ENCODE assay signal across 24 cellular contexts in the genomic region with DNA sequence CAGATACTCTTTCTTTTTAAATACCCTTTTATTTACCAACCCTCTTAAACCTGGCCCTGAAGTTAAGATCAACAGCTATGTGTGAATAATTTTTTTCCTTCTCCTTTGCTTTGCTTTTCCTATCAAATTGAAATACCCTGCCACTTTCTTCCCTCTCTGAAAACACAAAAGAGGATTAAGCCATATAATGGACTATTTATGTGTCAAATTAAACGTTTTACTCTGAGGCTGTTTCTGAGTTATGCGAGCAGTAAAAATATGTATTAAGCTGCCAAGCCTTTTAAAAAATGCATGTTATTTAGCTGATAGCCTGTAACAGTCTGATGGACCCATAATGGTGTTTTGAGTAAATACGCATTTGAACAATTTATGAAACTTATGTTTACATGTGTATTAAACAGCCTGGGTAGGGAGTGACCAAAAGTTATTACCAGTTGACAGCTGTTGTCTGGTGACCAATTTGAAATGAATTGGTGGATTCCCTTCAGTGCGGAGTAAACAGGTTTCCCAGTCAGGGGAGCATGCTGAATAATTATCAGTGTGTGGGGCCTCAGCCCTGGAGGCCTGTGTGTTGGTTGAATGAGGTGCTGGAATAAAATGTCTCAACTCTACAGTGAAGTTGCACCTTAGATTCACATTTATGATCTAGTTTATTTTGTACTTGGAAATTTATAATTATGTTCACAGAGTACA.
DNase-seq lines count a peak whose midpoint lies in the region; TF ChIP-seq lines count a peak whose summit lies in the region.
"Had no signal": no experiment of that assay in that cellular context is flagged by ENCODE, and none has a peak within 500 bp of the region (broad histone marks: within the 10 kb centered on the region; RNA-seq: fewer than 3 reads in every experiment).

No MANE protein-coding gene starts in this region.

- H3K36me3 Mint-ChIP-seq in nephron (ENCODE audit: low read depth), result no peaks in the 10 kb centered on the region
- H3K36me3 Mint-ChIP-seq: stimulated activated memory B cell treated with anti-CD40 and anti-IgM and Interleukin-4, amounts not matched to agents 10 μg/mL and 1 μg/mL and 100 μg/mL, for 72 hours; WTC11 had no signal

- no peak overlapping the region for H3K4me3 ChIP-seq in HAP-1
- H3K4me3 ChIP-seq: esophagus squamous epithelium, left lung, suprapubic skin had no signal

- peak overlapping the region in 2 of 3 experiments; percentile 5 for H3K27ac Mint-ChIP-seq in nephron
- H3K27ac Mint-ChIP-seq: stimulated activated memory B cell treated with anti-CD40 and anti-IgM and Interleukin-4, amounts not matched to agents 10 μg/mL and 1 μg/mL and 100 μg/mL, for 72 hours; WTC11 had no signal

- H3K27me3 ChIP-seq in HAP-1 (ENCODE audit: low read depth), result no peaks in the 10 kb centered on the region
- H3K27me3 ChIP-seq: esophagus squamous epithelium, left lung, neutrophil, suprapubic skin had no signal

- DNase-seq in HAP-1 (ENCODE audit: low spot score in 2 of 2) (peak; percentile 44 to 77), NCI-H146 (lab: John Stamatoyannopoulos, UW) (peak; percentile 64), NCI-H748 (lab: John Stamatoyannopoulos, UW; ENCODE audit: unreplicated experiment) (peak; percentile 79), midbrain (lab: John Stamatoyannopoulos, UW) (no peak), hypothalamus (lab: John Stamatoyannopoulos, UW) (no peak)
- no peak for DNase-seq in activated CD4-positive, alpha-beta T cell treated with anti-CD3 and anti-CD28 coated beads for 48 hours
- DNase-seq: activated naive CD4-positive, alpha-beta T cell treated with Interleukin-2 at 50 U/mL for 16 hours; C1 segment of cervical spinal cord; Calu3; dermis blood vessel endothelial cell; esophagus squamous epithelium; IMR-90; left lung; mesendoderm; NCI-H2171 treated with DMSO at 0.1 percent for 48 hours; Right ventricle myocardium superior; stimulated activated CD4-positive, alpha-beta T cell treated with anti-CD3 and anti-CD28 coated beads, Interleukin-4, amount 100 ng/mL, for 4 hours; SW 1271; T1000 had no signal

- in situ Hi-C loops in HAP-1 (cut with MboI; ENCODE audit: low sequenced_read_pairs), result no loop called here

- H3K36me3 ChIP-seq in HAP-1 (replicated peaks), result no peaks in the 10 kb centered on the region
- H3K36me3 ChIP-seq: esophagus squamous epithelium, left lung, neutrophil, suprapubic skin had no signal

- H3K4me1 ChIP-seq in HAP-1, result peaks cover 31% of the 10 kb centered on the region
- H3K4me1 ChIP-seq: esophagus squamous epithelium, left lung had no signal

- H3K9me3 ChIP-seq in HAP-1, result no peaks in the 10 kb centered on the region
- H3K9me3 ChIP-seq: esophagus squamous epithelium, left lung, neutrophil, suprapubic skin had no signal

- H3K4me3 Mint-ChIP-seq in nephron, result no peak overlapping the region
- H3K4me3 Mint-ChIP-seq: stimulated activated memory B cell treated with anti-CD40 and anti-IgM and Interleukin-4, amounts not matched to agents 10 μg/mL and 1 μg/mL and 100 μg/mL, for 72 hours; WTC11 had no signal

- no peaks in the 10 kb centered on the region for H3K27me3 Mint-ChIP-seq in nephron (ENCODE audit: low read depth)
- H3K27me3 Mint-ChIP-seq: stimulated activated memory B cell treated with anti-CD40 and anti-IgM and Interleukin-4, amounts not matched to agents 10 μg/mL and 1 μg/mL and 100 μg/mL, for 72 hours had no signal

- peaks cover 45% of the 10 kb centered on the region for H3K4me1 Mint-ChIP-seq in nephron

- no peak for TF ChIP-seq CTCF in nephron (IDR thresholded peaks at IDR 0.05; ENCODE audit: unreplicated experiment in 3 of 3)

- H3K9me3 Mint-ChIP-seq in nephron, result no peaks in the 10 kb centered on the region
- H3K9me3 Mint-ChIP-seq: stimulated activated memory B cell treated with anti-CD40 and anti-IgM and Interleukin-4, amounts not matched to agents 10 μg/mL and 1 μg/mL and 100 μg/mL, for 72 hours; WTC11 had no signal

Comparison
In these comparisons a context has a peak if more than half of its experiments do, and no peak if none do; other contexts are left out.
1. DNase-seq: peak in HAP-1 (2 of 2), NCI-H146 (single experiment) and NCI-H748 (single experiment); none in activated CD4-positive, alpha-beta T cell treated with anti-CD3 and anti-CD28 coated beads for 48 hours (single experiment), midbrain (single experiment) and hypothalamus (0 of 51).